ENCODE assay signal across 26 cellular contexts in the genomic region with DNA sequence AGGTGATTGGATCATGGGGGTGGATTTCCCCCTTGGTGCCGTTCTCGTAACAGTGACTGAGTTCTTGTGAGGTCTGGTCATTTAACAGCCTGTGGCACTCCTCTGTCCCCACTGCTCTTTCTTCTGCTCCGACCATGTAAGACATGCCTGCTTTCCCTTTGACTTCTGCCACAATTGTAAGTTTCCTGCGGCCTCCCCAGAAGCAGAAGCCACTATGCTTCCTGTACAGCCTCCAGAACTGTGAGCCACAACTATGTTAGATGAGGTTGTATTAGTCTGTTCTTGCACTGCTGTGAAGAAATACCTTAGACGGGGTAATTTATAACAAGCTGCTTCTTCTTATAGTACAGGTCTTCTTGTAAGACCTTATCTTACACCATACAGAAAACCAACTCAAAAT.
A peak's percentile ranks its signal among the peaks of the same experiment; 100 is the strongest.
DNase-seq lines count a peak whose midpoint lies in the region; ATAC-seq, FAIRE-seq and TF ChIP-seq lines count a peak whose summit lies in the region.
"Had no signal": no experiment of that assay in that cellular context is flagged by ENCODE, and none has a peak within 500 bp of the region (broad histone marks: within the 10 kb centered on the region; RNA-seq: fewer than 3 reads in every experiment).

No MANE protein-coding gene starts in this region.

- H3K4me1 Mint-ChIP-seq in activated CD4-positive, alpha-beta T cell treated with anti-CD3 and anti-CD28 coated beads for 36 hours: peaks cover 77% of the 10 kb centered on the region
- peaks cover 66% of the 10 kb centered on the region for H3K4me1 Mint-ChIP-seq in CD4-positive, alpha-beta T cell (ENCODE audit: low read depth)
- H3K4me1 Mint-ChIP-seq in activated T-helper 1 cell treated with anti-CD3 and anti-CD28 coated beads, Interleukin-12 subunit alpha, Interleukin-12 subunit beta, Interleukin-2, Interleukin-4 antibody, amounts not matched to agents 30 ng/mL and 10 ng/mL and 1 ng/mL, durations not matched to agents 14 hours and 24 hours and 36 hours (ENCODE audit: low read depth): peaks cover 54% of the 10 kb centered on the region
- H3K4me1 Mint-ChIP-seq in natural killer cell: peaks cover 52 to 55% of the 10 kb centered on the region in 2 donors
- H3K4me1 Mint-ChIP-seq: mesothelial cell of epicardium, nephron had no signal

- H3K4me3 Mint-ChIP-seq in activated CD4-positive, alpha-beta T cell treated with anti-CD3 and anti-CD28 coated beads for 36 hours: no peak overlapping the region
- H3K4me3 Mint-ChIP-seq in CD4-positive, alpha-beta T cell: peak overlapping the region; percentile 51
- H3K4me3 Mint-ChIP-seq in activated T-helper 1 cell treated with anti-CD3 and anti-CD28 coated beads, Interleukin-12 subunit alpha, Interleukin-12 subunit beta, Interleukin-2, Interleukin-4 antibody, amounts not matched to agents 30 ng/mL and 10 ng/mL and 1 ng/mL, durations not matched to agents 14 hours and 24 hours and 36 hours: no peak overlapping the region
- no peak overlapping the region for H3K4me3 Mint-ChIP-seq in natural killer cell
- H3K4me3 Mint-ChIP-seq: central memory CD8-positive, alpha-beta T cell; mesothelial cell of epicardium; nephron had no signal

- no peak for TF ChIP-seq CTCF in CD4-positive, alpha-beta T cell (IDR thresholded peaks at IDR 0.05)
- TF ChIP-seq CTCF in natural killer cell (IDR thresholded peaks at IDR 0.05) (no peak), D721Med (IDR thresholded peaks at IDR 0.05; ENCODE audit: insufficient read depth, missing control alignments) (no peak)

- FAIRE-seq in D721Med (lab: Jason Lieb, UNC): no peak
- FAIRE-seq: A204.1, islet of Langerhans had no signal

- H3K27ac Mint-ChIP-seq in activated CD4-positive, alpha-beta T cell treated with anti-CD3 and anti-CD28 coated beads for 36 hours: peak overlapping the region; percentile 99
- H3K27ac Mint-ChIP-seq in CD4-positive, alpha-beta T cell: peak overlapping the region; percentile 83
- peak overlapping the region; percentile 70 for H3K27ac Mint-ChIP-seq in activated T-helper 1 cell treated with anti-CD3 and anti-CD28 coated beads, Interleukin-12 subunit alpha, Interleukin-12 subunit beta, Interleukin-2, Interleukin-4 antibody, amounts not matched to agents 30 ng/mL and 10 ng/mL and 1 ng/mL, durations not matched to agents 14 hours and 24 hours and 36 hours
- H3K27ac Mint-ChIP-seq in natural killer cell: peak overlapping the region; percentile 45 to 56
- H3K27ac Mint-ChIP-seq: mesothelial cell of epicardium, nephron had no signal

- H3K27ac ChIP-seq in CD4-positive, alpha-beta T cell (ENCODE audit: low read depth, low read length): no peak overlapping the region

- DNase-seq in activated CD4-positive, alpha-beta T cell treated with anti-CD3 and anti-CD28 coated beads for 36 hours: no peak
- DNase-seq in activated CD4-positive, alpha-beta T cell treated with anti-CD3 and anti-CD28 coated beads, Interleukin-2, amount 50 U/mL, for 48 hours: no peak
- DNase-seq in CD4-positive, alpha-beta T cell: no peak
- no peak for DNase-seq in activated T-helper 1 cell treated with anti-CD3 and anti-CD28 coated beads, Interleukin-12 subunit alpha, Interleukin-12 subunit beta, Interleukin-2, Interleukin-4 antibody, amounts not matched to agents 30 ng/mL and 10 ng/mL and 1 ng/mL, durations not matched to agents 14 hours and 24 hours and 36 hours (ENCODE audit: low spot score)
- DNase-seq in natural killer cell: no peak
- DNase-seq in D721Med (ENCODE audit: insufficient read length, low spot score): no peak
- DNase-seq: activated CD4-positive, alpha-beta T cell treated with anti-CD3 and anti-CD28 coated beads for 48 hours; activated naive CD4-positive, alpha-beta T cell; AML-193; COR-L47; dermis blood vessel endothelial cell; DMS79 treated with DMSO at 0.1 percent for 48 hours; KG1; NCI-H510A treated with DMSO at 0.1 percent for 48 hours; NK-92 treated with Interleukin-12 subunit alpha and Interleukin-12 subunit beta, amount 100 ng/mL, for 24 hours; SIG-M5; spleen; stimulated activated CD4-positive, alpha-beta T cell treated with anti-CD3 and anti-CD28 coated beads, Interleukin-4, amount 100 ng/mL, for 24 hours had no signal

- CTCF ChIA-PET in activated CD4-positive, alpha-beta T cell treated with anti-CD3 and anti-CD28 coated beads for 36 hours (lab: Charles Lee): interaction anchor here (1.0 to 2.0 kb wide), 7 partner anchors 9 to 93 kb away, joined by 3 to 7 read pairs (median 4); no protein-coding TSS in a partner anchor
- CTCF ChIA-PET in CD4-positive, alpha-beta T cell (lab: Charles Lee): interaction anchor here (1.3 kb wide), 1 partner anchor 20 kb away, joined by 3 read pairs; no protein-coding TSS in a partner anchor

- POLR2A ChIA-PET in activated CD4-positive, alpha-beta T cell treated with anti-CD3 and anti-CD28 coated beads for 36 hours (lab: Charles Lee): interaction anchor here (0.5 to 1.0 kb wide), 3 partner anchors 13 to 376 kb away, joined by 3 to 4 read pairs (median 3); no protein-coding TSS in a partner anchor
- POLR2A ChIA-PET in CD4-positive, alpha-beta T cell (lab: Charles Lee): no interaction called here

- peaks cover 51% of the 10 kb centered on the region for H3K36me3 Mint-ChIP-seq in activated CD4-positive, alpha-beta T cell treated with anti-CD3 and anti-CD28 coated beads for 36 hours (ENCODE audit: low read depth)
- H3K36me3 Mint-ChIP-seq in CD4-positive, alpha-beta T cell (ENCODE audit: low read depth): peaks cover 73% of the 10 kb centered on the region
- H3K36me3 Mint-ChIP-seq in activated T-helper 1 cell treated with anti-CD3 and anti-CD28 coated beads, Interleukin-12 subunit alpha, Interleukin-12 subunit beta, Interleukin-2, Interleukin-4 antibody, amounts not matched to agents 30 ng/mL and 10 ng/mL and 1 ng/mL, durations not matched to agents 14 hours and 24 hours and 36 hours (ENCODE audit: low read depth): peaks cover 50% of the 10 kb centered on the region
- H3K36me3 Mint-ChIP-seq in natural killer cell: no peaks in the 10 kb centered on the region

- no peaks in the 10 kb centered on the region for H3K9me3 ChIP-seq in CD4-positive, alpha-beta T cell (ENCODE audit: control insufficient read depth, low read length)

- H3K9me3 Mint-ChIP-seq in activated CD4-positive, alpha-beta T cell treated with anti-CD3 and anti-CD28 coated beads for 36 hours (ENCODE audit: low read depth): peaks cover 18% of the 10 kb centered on the region
- peaks cover 3% of the 10 kb centered on the region for H3K9me3 Mint-ChIP-seq in CD4-positive, alpha-beta T cell
- H3K9me3 Mint-ChIP-seq in activated T-helper 1 cell treated with anti-CD3 and anti-CD28 coated beads, Interleukin-12 subunit alpha, Interleukin-12 subunit beta, Interleukin-2, Interleukin-4 antibody, amounts not matched to agents 30 ng/mL and 10 ng/mL and 1 ng/mL, durations not matched to agents 14 hours and 24 hours and 36 hours: peaks cover 32% of the 10 kb centered on the region
- H3K9me3 Mint-ChIP-seq in natural killer cell: no peaks in the 10 kb centered on the region
- H3K9me3 Mint-ChIP-seq: central memory CD8-positive, alpha-beta T cell had no signal

- no peaks in the 10 kb centered on the region for H3K27me3 Mint-ChIP-seq in activated CD4-positive, alpha-beta T cell treated with anti-CD3 and anti-CD28 coated beads for 36 hours
- no peaks in the 10 kb centered on the region for H3K27me3 Mint-ChIP-seq in CD4-positive, alpha-beta T cell
- H3K27me3 Mint-ChIP-seq in activated T-helper 1 cell treated with anti-CD3 and anti-CD28 coated beads, Interleukin-12 subunit alpha, Interleukin-12 subunit beta, Interleukin-2, Interleukin-4 antibody, amounts not matched to agents 30 ng/mL and 10 ng/mL and 1 ng/mL, durations not matched to agents 14 hours and 24 hours and 36 hours (ENCODE audit: insufficient read depth): no peaks in the 10 kb centered on the region
- H3K27me3 Mint-ChIP-seq in natural killer cell (ENCODE audit: low read depth in 2 of 2): no peaks in the 10 kb centered on the region
- H3K27me3 Mint-ChIP-seq: central memory CD8-positive, alpha-beta T cell had no signal

- no peak for ATAC-seq in activated CD4-positive, alpha-beta T cell treated with anti-CD3 and anti-CD28 coated beads for 36 hours
- ATAC-seq in CD4-positive, alpha-beta T cell (ENCODE audit: poor library complexity): no peak
- ATAC-seq in natural killer cell (no peak), HG03159 (IDR thresholded peaks at IDR 0.05; ENCODE audit: unreplicated experiment) (no peak), GM19023 (IDR thresholded peaks at IDR 0.05; ENCODE audit: unreplicated experiment) (no peak)

- intact Hi-C loops in activated CD4-positive, alpha-beta T cell treated with anti-CD3 and anti-CD28 coated beads for 36 hours (cut with DNase I, micrococcal nuclease): no loop called here
- intact Hi-C loops in CD4-positive, alpha-beta T cell (cut with DNase I, micrococcal nuclease): no loop called here
- intact Hi-C loops in activated T-helper 1 cell treated with anti-CD3 and anti-CD28 coated beads, Interleukin-12 subunit alpha, Interleukin-12 subunit beta, Interleukin-2, Interleukin-4 antibody, amounts not matched to agents 30 ng/mL and 10 ng/mL and 1 ng/mL, durations not matched to agents 14 hours and 24 hours and 36 hours (cut with micrococcal nuclease): no loop called here
- intact Hi-C loops in natural killer cell (cut with micrococcal nuclease): no loop called here

- no peaks in the 10 kb centered on the region for H3K27me3 ChIP-seq in CD4-positive, alpha-beta T cell (ENCODE audit: control insufficient read depth, insufficient read depth, low read length)
- H3K27me3 ChIP-seq: spleen, tibial nerve had no signal
